ENCODE assay signal across 8 cellular contexts in the genomic region with DNA sequence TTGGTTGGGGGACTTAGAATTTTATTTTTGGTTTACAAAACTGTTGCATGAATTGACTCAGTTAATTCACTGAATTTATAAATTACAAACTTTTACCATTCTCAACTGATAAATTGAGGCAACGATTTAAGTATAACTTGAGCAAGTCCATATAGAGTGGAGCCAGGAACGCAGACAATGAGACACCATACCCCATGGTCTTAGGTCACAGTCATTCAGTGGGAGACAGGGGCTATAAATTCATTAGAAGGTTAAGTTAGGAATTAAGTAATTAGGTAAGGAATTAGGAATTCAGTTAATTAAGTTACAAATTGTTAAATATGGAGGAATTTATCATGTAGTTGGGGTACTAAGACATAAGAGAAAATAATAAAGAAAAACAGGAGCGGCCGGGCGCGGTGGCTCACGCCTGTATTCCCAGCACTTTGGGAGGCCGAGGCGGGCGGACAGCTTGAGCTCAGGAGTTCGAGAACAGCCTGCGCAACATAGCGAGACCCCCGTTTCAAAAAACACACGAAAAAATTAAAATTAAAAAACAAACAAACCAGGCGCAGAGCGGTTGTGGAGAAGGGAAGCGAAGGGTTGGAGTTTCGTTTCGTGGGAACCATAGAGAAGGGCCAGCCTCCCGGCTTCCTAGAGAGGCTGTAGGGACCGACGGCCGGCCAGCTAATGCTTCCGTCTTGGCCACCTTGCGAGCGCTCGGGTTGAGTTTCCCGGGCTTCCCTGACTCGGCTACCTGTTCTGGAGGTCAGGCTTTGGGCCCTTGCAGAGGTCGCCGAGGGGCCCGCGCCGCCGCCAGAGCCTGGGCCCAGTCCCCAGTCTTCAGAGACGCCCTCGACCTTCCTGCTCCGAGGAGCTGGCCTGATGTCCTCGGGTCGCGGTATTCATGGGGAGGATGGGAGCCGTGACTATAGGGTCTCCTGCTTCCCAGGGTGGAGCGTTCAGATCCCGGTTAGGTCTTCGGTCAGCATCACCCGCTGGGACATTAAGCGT. TPM values are rescaled to one million over a fixed set of nuclear protein-coding genes. Genes with fewer than 3 reads are reported as not detected.
DNase-seq lines count a peak whose midpoint lies in the region; ATAC-seq and TF ChIP-seq lines count a peak whose summit lies in the region.

ZNF619 (plus strand) TSS at position 645 of the 993 bp plus-strand sequence. CDS start 858 bp downstream, outside the sequence.

- peak within 1 kb of the TSS; percentile 84 for H3K27ac Mint-ChIP-seq in endothelial cell (ENCODE audit: unreplicated experiment)

- H3K4me2 ChIP-seq in BLaER1 = peak within 1 kb of the TSS; percentile 79

- H3K9me3 ChIP-seq in BLaER1 (no peaks in the 10 kb centered on the region), mesodermal cell (ENCODE audit: control insufficient read depth, low read length) (no peaks in the 10 kb centered on the region)

- peaks cover 18% of the 10 kb centered on the region for H3K4me1 ChIP-seq in BLaER1
- no peaks in the 10 kb centered on the region for H3K4me1 ChIP-seq in mesodermal cell (ENCODE audit: control insufficient read depth, insufficient read depth, low read length, poor library complexity, severe bottlenecking)

- H3K4me3 ChIP-seq in BLaER1 (peak within 1 kb of the TSS; percentile 78), mesodermal cell (ENCODE audit: extremely low read depth, insufficient read depth, low read length, poor library complexity, severe bottlenecking) (peak within 1 kb of the TSS; percentile 45)

- H3K9me3 Mint-ChIP-seq in endothelial cell (ENCODE audit: unreplicated experiment) = no peaks in the 10 kb centered on the region

- peak within 1 kb of the TSS; percentile 88 for H3K9ac ChIP-seq in BLaER1

- H3K27ac ChIP-seq in BLaER1 (peak within 1 kb of the TSS; percentile 85), mesodermal cell (ENCODE audit: low read depth, low read length, severe bottlenecking) (no peak within 1 kb of the TSS)

- no peak for TF ChIP-seq CTCF in endothelial cell (IDR thresholded peaks at IDR 0.05; ENCODE audit: unreplicated experiment)

- H3K36me3 ChIP-seq in BLaER1 (peaks cover 31% of the 10 kb centered on the region), mesodermal cell (ENCODE audit: control insufficient read depth, insufficient read depth, low read length) (no peaks in the 10 kb centered on the region)

- H3K4me3 Mint-ChIP-seq in endothelial cell (ENCODE audit: unreplicated experiment) = peak within 1 kb of the TSS; percentile 89

- 55 to 84% methylated on average over 39 to 45 of the region's 48 CpGs for WGBS in mesodermal cell (ENCODE audit: insufficient coverage in 2 of 2), 2 experiments

- peaks cover 5% of the 10 kb centered on the region for H3K4me1 Mint-ChIP-seq in endothelial cell (ENCODE audit: unreplicated experiment)

- peaks cover 5% of the 10 kb centered on the region for H3K36me3 Mint-ChIP-seq in endothelial cell (ENCODE audit: low read depth, unreplicated experiment)

- DNase-seq in NCI-H69 (lab: John Stamatoyannopoulos, UW) (peak; percentile 76), endothelial cell (ENCODE audit: low spot score) (peak; percentile 59)
- DNase-seq in activated CD8-positive, alpha-beta memory T cell treated with anti-CD3 and anti-CD28 coated beads, Interleukin-2, amount 50 U/mL, for 48 hours = peak; percentile 78
- peak; percentile 25 to 43 for DNase-seq in stimulated activated CD8-positive, alpha-beta memory T cell treated with anti-CD3 and anti-CD28 coated beads, Interleukin-2, amount 100 ng/mL, for 48 hours (ENCODE audit: low read depth in 2 of 2)

- ATAC-seq in GM18909 (IDR thresholded peaks at IDR 0.05; ENCODE audit: poor library complexity, unreplicated experiment) (peak; percentile 83), HG03159 (IDR thresholded peaks at IDR 0.05; ENCODE audit: unreplicated experiment) (peak; percentile 72)

- H3K27me3 Mint-ChIP-seq in endothelial cell (ENCODE audit: unreplicated experiment) = peaks cover 4% of the 10 kb centered on the region

- no peaks in the 10 kb centered on the region for H4K20me1 ChIP-seq in BLaER1

- H3K27me3 ChIP-seq in BLaER1 = no peaks in the 10 kb centered on the region

RNA-seq across cellular contexts. Expression of gene ZNF619, which starts in this region (rescaled TPM):
- 8.0 TPM for total RNA-seq in endothelial cell (ENCODE audit: unreplicated experiment)
- 1.2 TPM for polyA plus RNA-seq in mesodermal cell (2013, experiment 1 of 2)
- 1.8 TPM for polyA plus RNA-seq in mesodermal cell (2013, experiment 2 of 2)
